In genomic region chr6:89432875-89433636, GRCh38 we compare ENCODE assay signal across 8 cellular contexts.
A peak's percentile ranks its signal among the peaks of the same experiment; 100 is the strongest.
DNase-seq lines count a peak whose midpoint lies in the region; ATAC-seq lines count a peak whose summit lies in the region.

ANKRD6 (plus strand) TSS chr6:89433152; CDS start chr6:89566977, 133,825 bp downstream.

- H3K27me3 Mint-ChIP-seq in central memory CD8-positive, alpha-beta T cell, result peaks cover 13% of the 10 kb centered on the region

- H3K4me3 Mint-ChIP-seq in central memory CD8-positive, alpha-beta T cell, result peak within 1 kb of the TSS; percentile 78

- H3K36me3 Mint-ChIP-seq in central memory CD8-positive, alpha-beta T cell (ENCODE audit: insufficient read depth), result peaks cover 5% of the 10 kb centered on the region

- H3K4me1 Mint-ChIP-seq in central memory CD8-positive, alpha-beta T cell, result peaks cover 12% of the 10 kb centered on the region

- no peaks in the 10 kb centered on the region for H3K9me3 Mint-ChIP-seq in central memory CD8-positive, alpha-beta T cell

- H3K27ac Mint-ChIP-seq in central memory CD8-positive, alpha-beta T cell (ENCODE audit: low read depth), result no peak within 1 kb of the TSS

- peak; percentile 77 for ATAC-seq in HG02840 (IDR thresholded peaks at IDR 0.05; ENCODE audit: low FRiP score, unreplicated experiment)
- peak; percentile 85 for ATAC-seq in central memory CD8-positive, alpha-beta T cell (replicated peaks; ENCODE audit: extremely low read depth, poor library complexity, severe bottlenecking)

- DNase-seq in NCI-H2107 (lab: John Stamatoyannopoulos, UW) (peak; percentile 77), NCI-H2107 treated with DMSO at 0.1 percent for 48 hours (lab: John Stamatoyannopoulos, UW; ENCODE audit: unreplicated experiment) (no peak), NCI-H1694 treated with DMSO at 0.1 percent for 48 hours (lab: John Stamatoyannopoulos, UW) (peak; percentile 19), kidney glomerular epithelial cell (lab: John Stamatoyannopoulos, UW) (peak; percentile 38)
- peak; percentile 65 to 78 (median 72) for DNase-seq in activated CD4-positive, CD25-positive, alpha-beta regulatory T cell (lab: John Stamatoyannopoulos, UW)
- DNase-seq in central memory CD8-positive, alpha-beta T cell (ENCODE audit: low spot score in 2 of 2), result peak; percentile 67 to 80
- DNase-seq in stimulated activated CD4-positive, alpha-beta T cell treated with anti-CD3 and anti-CD28 coated beads, Interleukin-1b, Interleukin-23, amount 100 ng/mL, for 24 hours (ENCODE audit: low read depth in 4 of 4, low spot score in 1 of 4), result peak; percentile 57 to 81 (median 76)
